ENCODE assay signal across 1 cellular context in the genomic region with DNA sequence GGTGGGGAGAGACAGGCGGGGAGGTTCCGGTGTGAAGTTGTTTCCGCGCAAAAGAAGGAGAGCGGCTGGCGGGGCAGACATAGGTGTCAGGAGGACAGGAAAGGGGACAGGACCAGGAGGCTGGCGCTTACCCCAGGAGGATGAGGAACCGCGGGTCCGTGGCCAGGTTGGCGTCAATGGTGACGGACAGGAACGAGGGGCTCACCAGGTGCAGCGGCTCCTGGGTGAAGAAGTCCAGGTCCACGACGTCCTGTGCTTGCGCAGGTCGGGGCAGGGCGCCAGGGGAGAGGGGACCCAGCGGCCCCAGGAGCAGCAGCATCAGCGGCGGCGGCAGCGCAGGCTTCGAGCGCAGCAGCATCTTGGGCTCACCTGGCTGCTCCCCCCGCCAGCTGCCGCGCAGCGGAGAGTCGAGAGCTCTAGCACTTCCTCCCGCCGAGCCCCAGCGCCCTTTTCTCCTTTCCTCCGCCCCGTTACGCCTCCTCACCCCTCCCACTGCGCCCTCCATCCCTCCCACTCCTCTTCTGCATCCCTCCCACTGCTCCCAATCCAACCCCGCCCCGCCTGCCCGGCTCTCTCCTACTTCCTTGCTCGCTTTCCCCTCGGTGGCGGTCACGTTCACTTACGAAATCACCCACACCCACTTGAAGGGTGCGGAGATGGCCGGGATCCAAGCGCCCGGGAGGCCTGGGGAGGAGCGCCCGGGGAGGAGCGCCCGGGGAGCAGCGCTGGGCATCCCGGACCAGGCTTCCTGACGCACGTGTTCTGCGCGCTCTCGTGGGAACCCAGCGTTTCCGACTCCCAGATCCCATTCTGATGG.
TF ChIP-seq lines count a peak whose summit lies in the region.

A gene (minus strand): TSS at position 424 of the 817 bp plus-strand sequence. CDS start 66 bp downstream, at position 358.

TF ChIP-seq in GM23338, 12 proteins besides CTCF, POLR2A, EP300 and RAD21 (continued from another document):
- TF ChIP-seq, protein P1, sequence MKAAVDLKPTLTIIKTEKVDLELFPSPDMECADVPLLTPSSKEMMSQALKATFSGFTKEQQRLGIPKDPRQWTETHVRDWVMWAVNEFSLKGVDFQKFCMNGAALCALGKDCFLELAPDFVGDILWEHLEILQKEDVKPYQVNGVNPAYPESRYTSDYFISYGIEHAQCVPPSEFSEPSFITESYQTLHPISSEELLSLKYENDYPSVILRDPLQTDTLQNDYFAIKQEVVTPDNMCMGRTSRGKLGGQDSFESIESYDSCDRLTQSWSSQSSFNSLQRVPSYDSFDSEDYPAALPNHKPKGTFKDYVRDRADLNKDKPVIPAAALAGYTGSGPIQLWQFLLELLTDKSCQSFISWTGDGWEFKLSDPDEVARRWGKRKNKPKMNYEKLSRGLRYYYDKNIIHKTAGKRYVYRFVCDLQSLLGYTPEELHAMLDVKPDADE (IDR thresholded peaks at IDR 0.05), result no peak
